8 cellular contexts compared by ENCODE assay signal in the genomic region with DNA sequence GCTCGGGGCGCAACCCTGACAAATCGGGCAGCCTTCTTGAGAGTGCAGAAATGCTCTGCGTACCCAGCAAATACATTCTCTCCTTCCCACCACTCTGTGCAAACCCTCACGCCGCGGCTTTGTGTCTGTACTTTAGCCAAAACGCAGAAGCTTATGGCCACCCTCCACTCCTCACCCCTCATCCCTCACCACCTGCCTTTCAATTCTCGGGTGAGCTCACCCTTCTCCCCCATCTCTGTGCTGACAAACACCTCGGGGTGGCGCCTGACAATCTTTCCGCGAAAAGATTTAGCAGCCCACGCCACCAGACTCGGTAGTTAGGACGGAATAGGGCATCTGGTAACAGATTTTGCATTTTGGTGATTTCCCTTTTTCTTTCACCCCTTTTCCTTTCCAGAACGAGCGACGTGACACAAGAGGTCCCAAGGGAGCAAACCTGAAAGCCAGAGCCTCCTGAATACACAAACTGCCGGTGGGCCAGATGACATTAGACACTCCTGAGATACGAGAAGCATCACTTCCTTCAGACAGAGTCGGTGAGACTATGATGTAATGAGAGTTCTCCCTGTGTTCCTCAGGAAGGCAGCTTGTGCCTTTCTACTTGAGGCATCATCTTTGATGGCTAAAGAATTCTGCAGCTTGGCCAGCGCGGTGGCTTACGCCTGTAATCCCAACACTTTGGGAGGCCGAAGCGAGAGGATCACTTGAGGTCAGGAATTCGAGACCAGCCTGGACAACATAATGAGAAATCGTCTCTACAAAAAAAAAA. TPM values are rescaled to one million over a fixed set of nuclear protein-coding genes. Genes with fewer than 3 reads are reported as not detected.
A peak's percentile ranks its signal among the peaks of the same experiment; 100 is the strongest.
DNase-seq lines count a peak whose midpoint lies in the region; ATAC-seq and TF ChIP-seq lines count a peak whose summit lies in the region.

No MANE protein-coding gene starts in this region.

- H3K4me1 ChIP-seq in PC-9 (replicated peaks; ENCODE audit: insufficient read depth) (peaks cover 24% of the 10 kb centered on the region), heart left ventricle (peaks cover 0 to 42% (median 26%) of the 10 kb centered on the region in 12 donors), upper lobe of left lung (peaks cover 5 to 28% (median 22%) of the 10 kb centered on the region in 4 donors)

- H3K36me3 ChIP-seq in PC-9 (ENCODE audit: low read depth) (peaks cover 8% of the 10 kb centered on the region), heart left ventricle (peaks cover 0 to 9% (median 0%) of the 10 kb centered on the region in 9 donors), upper lobe of left lung (peaks cover 0 to 6% (median 0%) of the 10 kb centered on the region in 4 donors)

- TSS peak; percentile 67 for BruUV-seq in PC-9 (replicated peaks; lab: Mats Ljungman, UMichigan)

- 14 to 19% (median 17%) methylated on average over 29 of the region's 29 CpGs for WGBS in heart left ventricle, 4 donors
- WGBS in upper lobe of left lung, 2 donors, result 16% methylated on average over 28 to 29 of the region's 29 CpGs

- intact Hi-C loops in PC-9 (cut with micrococcal nuclease; ENCODE audit: unreplicated experiment), result loop anchor here (5.0 kb wide), 1 partner anchor 44 kb away; the partner anchor contains the start of genes KLLN and PTEN
- intact Hi-C loops in heart left ventricle (cut with DNase I), result loop anchor here in 1 of 10 donors (2.0 kb wide), 1 partner anchor 42 kb away; no protein-coding TSS in a partner anchor

- POLR2A ChIA-PET in PC-9 (lab: Charles Lee; ENCODE audit: unreplicated experiment), result interaction anchor here (0.6 to 1.0 kb wide), 3 partner anchors 43 to 711 kb away, joined by 5 to 19 read pairs (median 18); no protein-coding TSS in a partner anchor

- peaks cover 9% of the 10 kb centered on the region for H3F3A ChIP-seq in PC-9 (ENCODE audit: insufficient read depth, low read depth)

- H3K9me3 ChIP-seq in PC-9 (ENCODE audit: insufficient read depth, low read depth), result no peaks in the 10 kb centered on the region
- H3K9me3 ChIP-seq in heart left ventricle, result no peaks in the 10 kb centered on the region
- no peaks in the 10 kb centered on the region for H3K9me3 ChIP-seq in upper lobe of left lung

- DNase-seq in Ammon's horn (ENCODE audit: low spot score) (peak; percentile 58), PC-9 (peak; percentile 29 to 46), heart left ventricle (peak in 2 of 5 donors; percentile 29 to 56), pons (ENCODE audit: low spot score) (peak; percentile 31), upper lobe of left lung (peak in 1 of 2 donors; percentile 36)
- DNase-seq in activated naive CD4-positive, alpha-beta T cell (lab: John Stamatoyannopoulos, UW), result peak; percentile 37 to 57 (median 48)

- TF ChIP-seq POLR2A in heart left ventricle (IDR thresholded peaks at IDR 0.05) (no peak), upper lobe of left lung (IDR thresholded peaks at IDR 0.05) (no peak)

- TF ChIP-seq CTCF in PC-9 (conservative IDR thresholded peaks at IDR 0.05), result no peak
- no peak for TF ChIP-seq CTCF in heart left ventricle (IDR thresholded peaks at IDR 0.05)
- no peak for TF ChIP-seq CTCF in upper lobe of left lung (IDR thresholded peaks at IDR 0.05)

- H4K20me1 ChIP-seq in PC-9 (ENCODE audit: insufficient read depth), result peaks cover 7% of the 10 kb centered on the region

- no peaks in the 10 kb centered on the region for H3K9me2 ChIP-seq in PC-9 (ENCODE audit: insufficient read depth)

- H3K27me3 ChIP-seq in PC-9 (ENCODE audit: insufficient read depth, low read depth), result no peaks in the 10 kb centered on the region
- no peaks in the 10 kb centered on the region for H3K27me3 ChIP-seq in heart left ventricle
- H3K27me3 ChIP-seq in upper lobe of left lung, result no peaks in the 10 kb centered on the region

- H3K79me2 ChIP-seq in PC-9 (ENCODE audit: low read depth), result peaks cover 43% of the 10 kb centered on the region

- no peak for TF ChIP-seq EP300 in upper lobe of left lung (IDR thresholded peaks at IDR 0.05)

- H3K4me3 ChIP-seq in PC-9 (peak overlapping the region; percentile 88), heart left ventricle (peak overlapping the region; percentile 58 to 89 (median 79)), upper lobe of left lung (peak overlapping the region; percentile 40 to 89 (median 67))

- peak; percentile 57 for ATAC-seq in GM18868 (IDR thresholded peaks at IDR 0.05; ENCODE audit: unreplicated experiment)
- ATAC-seq in HG03139 (IDR thresholded peaks at IDR 0.05; ENCODE audit: unreplicated experiment), result peak; percentile 40
- peak; percentile 24 to 54 (median 36) for ATAC-seq in heart left ventricle
- peak; percentile 62 to 69 for ATAC-seq in upper lobe of left lung (ENCODE audit: low FRiP score in 2 of 2)

- peak overlapping the region; percentile 96 for H2AFZ ChIP-seq in PC-9

- peak overlapping the region; percentile 88 for H3K4me2 ChIP-seq in PC-9

- H3K27ac ChIP-seq in PC-9, result peak overlapping the region; percentile 80
- peak overlapping the region; percentile 81 to 97 (median 90) for H3K27ac ChIP-seq in heart left ventricle
- H3K27ac ChIP-seq in upper lobe of left lung, result peak overlapping the region; percentile 86 to 90 (median 90)

- CTCF ChIA-PET in PC-9 (lab: Charles Lee), result interaction anchor here (0.5 to 1.5 kb wide), 3 partner anchors 27 to 566 kb away, joined by 3 to 7 read pairs (median 3); no protein-coding TSS in a partner anchor

RNA-seq across cellular contexts. Expression of gene ATAD1, which starts 0.7 kb away (rescaled TPM):
- total RNA-seq in PC-9 (2021) (21.8 and 26.3 TPM in 2 replicates), heart left ventricle (100 to 1,000 TPM in 4 of 9 donors, 10 to 100 TPM in 5; 64.8 to 115 (median 87.5) TPM), upper lobe of left lung (10 to 100 TPM in 5 of 6 donors, 1 to 10 TPM in 1; 6.3 to 66.9 (median 36.2) TPM)
- 10 to 100 TPM; 17.5 to 49.0 TPM for polyA plus RNA-seq in heart left ventricle

RNA-seq across cellular contexts. Expression of gene KLLN, which starts 44.6 kb away (rescaled TPM):
- total RNA-seq in PC-9 (2021) (0.30 and 0.57 TPM in 2 replicates), heart left ventricle (under 1 TPM; 0.13 to 0.57 (median 0.43) TPM), upper lobe of left lung (under 1 TPM in 4 of 6 donors, not detected in 2; 0.20 to 0.54 (median 0.44) TPM)
- polyA plus RNA-seq in heart left ventricle, result under 1 TPM; 0.19 to 0.26 TPM

RNA-seq across cellular contexts. Expression of gene PTEN, which starts 44.7 kb away (rescaled TPM):
- total RNA-seq in PC-9 (2021), result 40.7 and 44.9 TPM in 2 replicates
- 10 to 100 TPM; 47.5 to 77.7 (median 60.3) TPM for total RNA-seq in heart left ventricle
- 10 to 100 TPM; 20.1 to 33.1 TPM for polyA plus RNA-seq in heart left ventricle
- 100 to 1,000 TPM in 3 of 6 donors, 10 to 100 TPM in 3; 63.3 to 177 (median 99.0) TPM for total RNA-seq in upper lobe of left lung
